Comparison of ENCODE assay signal across 2 cellular contexts in the genomic region with DNA sequence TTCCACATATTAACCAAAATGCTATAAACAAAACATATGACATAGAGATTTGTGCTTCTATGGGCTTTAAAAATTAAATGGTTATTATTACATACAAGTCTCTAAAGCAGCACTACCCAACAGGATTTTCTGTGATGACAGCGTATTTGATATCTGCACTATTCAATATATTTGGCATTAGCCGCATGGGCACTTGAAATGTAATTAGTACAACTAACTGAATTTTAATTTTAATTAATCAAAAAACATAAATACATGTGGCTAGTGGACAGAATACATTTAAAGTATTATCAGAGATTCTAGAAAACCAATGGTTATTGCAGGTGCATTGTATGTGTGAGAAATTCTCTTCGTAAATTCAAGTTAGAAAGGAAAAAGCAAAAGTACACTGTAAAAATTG.
TF ChIP-seq lines count a peak whose summit lies in the region.

No MANE protein-coding gene starts in this region.

TF ChIP-seq in GM12878, 131 proteins besides CTCF, POLR2A, EP300 and RAD21:
- TF ChIP-seq CEBPB (IDR thresholded peaks at IDR 0.05; ENCODE audit: borderline replicate concordance in 1 of 2, low read depth in 2 of 2, low read length in 2 of 2), result no peak
- TF ChIP-seq NFXL1 (IDR thresholded peaks at IDR 0.05; ENCODE audit: borderline replicate concordance), result peak; percentile 65

TF ChIP-seq in K562, 482 proteins besides CTCF, POLR2A, EP300 and RAD21:
- no peak for TF ChIP-seq ZC3H8 (IDR thresholded peaks at IDR 0.05)
- peak; percentile 71 for TF ChIP-seq EWSR1 (IDR thresholded peaks at IDR 0.05; ENCODE audit: borderline replicate concordance, low read depth, partially characterized antibody)
TF ChIP-seq in K562: peak in this region for 1.
